In the genomic region with DNA sequence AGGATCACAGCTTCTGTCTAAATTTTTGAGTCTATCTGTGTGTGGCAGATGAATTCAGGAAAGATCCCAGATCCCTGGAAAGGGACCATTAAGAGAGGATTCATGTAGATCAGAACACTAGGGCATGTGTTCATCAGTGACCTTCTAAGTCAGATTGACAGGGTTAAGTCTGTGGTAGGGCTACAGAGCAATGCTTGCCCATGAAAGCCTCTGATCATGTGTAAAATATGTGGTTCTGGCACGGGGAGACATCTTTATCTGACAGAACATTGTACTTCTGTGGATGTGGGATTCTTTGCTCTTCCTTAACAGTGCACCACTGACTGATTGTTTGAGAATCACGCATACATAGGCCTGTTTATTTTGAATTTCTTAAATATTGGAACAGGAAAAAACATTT, we compare ENCODE assay signal across 18 cellular contexts. TPM values are rescaled to one million over a fixed set of nuclear protein-coding genes. Genes with fewer than 3 reads are reported as not detected.
A peak's percentile ranks its signal among the peaks of the same experiment; 100 is the strongest.
DNase-seq lines count a peak whose midpoint lies in the region; ATAC-seq and TF ChIP-seq lines count a peak whose summit lies in the region.
"Had no signal": no experiment of that assay in that cellular context is flagged by ENCODE, and none has a peak within 500 bp of the region (broad histone marks: within the 10 kb centered on the region; RNA-seq: fewer than 3 reads in every experiment).

No MANE protein-coding gene starts in this region.

- DNase-seq in activated naive CD4-positive, alpha-beta T cell treated with anti-CD3 and anti-CD28 coated beads for 36 hours: no peak
- DNase-seq in activated naive CD4-positive, alpha-beta T cell treated with Interleukin-2 at 50 U/mL for 16 hours: no peak
- DNase-seq in WTC11 (ENCODE audit: low spot score) (no peak), endothelial cell (ENCODE audit: low spot score) (no peak), GM20000 (ENCODE audit: low spot score) (no peak)
- DNase-seq: activated CD4-positive, CD25-positive, alpha-beta regulatory T cell treated with anti-CD3 and anti-CD28 coated beads, Interleukin-2, amount 50 U/mL, for 72 hours; GOT3; mesenchymal stem cell; NCI-H1105; NCI-H2171; nucleus accumbens; right cardiac atrium; RPMI8226 had no signal

- H3K27ac Mint-ChIP-seq in activated naive CD4-positive, alpha-beta T cell treated with anti-CD3 and anti-CD28 coated beads for 36 hours: peak overlapping the region; percentile 23
- H3K27ac Mint-ChIP-seq in WTC11 (peak overlapping the region; percentile 46; the same call in 1 of the 2 replicates), endothelial cell (ENCODE audit: unreplicated experiment) (no peak overlapping the region)
- peak overlapping the region; percentile 73 for H3K27ac Mint-ChIP-seq in stimulated activated memory B cell treated with anti-CD40 and anti-IgM and Interleukin-4, amounts not matched to agents 10 μg/mL and 1 μg/mL and 100 μg/mL, for 72 hours
- H3K27ac Mint-ChIP-seq: dendritic cell treated with granulocyte-macrophage colony-stimulating factor and Interleukin-4, amounts not matched to agents 40 ng/mL and 50 ng/mL, for 4 days had no signal

- TF ChIP-seq CTCF in WTC11 (IDR thresholded peaks at IDR 0.05): no peak
- TF ChIP-seq CTCF in endothelial cell (IDR thresholded peaks at IDR 0.05; ENCODE audit: unreplicated experiment): no peak
- no peak for TF ChIP-seq CTCF in GM20000 (IDR thresholded peaks at IDR 0.05; ENCODE audit: extremely low read depth, missing control alignments)

- intact Hi-C loops in activated naive CD4-positive, alpha-beta T cell treated with anti-CD3 and anti-CD28 coated beads for 36 hours (cut with micrococcal nuclease): loop anchor here (10.0 kb wide), 1 partner anchor 244 kb away; a partner anchor contains a TSS

- H3K4me3 Mint-ChIP-seq in activated naive CD4-positive, alpha-beta T cell treated with anti-CD3 and anti-CD28 coated beads for 36 hours: no peak overlapping the region
- H3K4me3 Mint-ChIP-seq in WTC11: peak overlapping the region; percentile 98
- H3K4me3 Mint-ChIP-seq in endothelial cell (ENCODE audit: unreplicated experiment): peak overlapping the region; percentile 37
- H3K4me3 Mint-ChIP-seq in stimulated activated memory B cell treated with anti-CD40 and anti-IgM and Interleukin-4, amounts not matched to agents 10 μg/mL and 1 μg/mL and 100 μg/mL, for 72 hours: peak overlapping the region; percentile 60
- H3K4me3 Mint-ChIP-seq: dendritic cell treated with granulocyte-macrophage colony-stimulating factor and Interleukin-4, amounts not matched to agents 40 ng/mL and 50 ng/mL, for 4 days had no signal

- CTCF ChIA-PET in activated naive CD4-positive, alpha-beta T cell treated with anti-CD3 and anti-CD28 coated beads for 36 hours (lab: Charles Lee): interaction anchor here (1.1 to 1.4 kb wide), 2 partner anchors 8 to 246 kb away, joined by 3 read pairs; no protein-coding TSS in a partner anchor
- CTCF ChIA-PET in WTC11 (lab: Charles Lee): interaction anchor here (0.5 kb wide), 1 partner anchor 39 kb away, joined by 3 read pairs; no protein-coding TSS in a partner anchor

- POLR2A ChIA-PET in WTC11 (lab: Charles Lee): no interaction called here

- no peak for ATAC-seq in WTC11
- no peak for ATAC-seq in stimulated activated memory B cell treated with anti-CD40 and anti-IgM and Interleukin-4, amounts not matched to agents 10 μg/mL and 1 μg/mL and 100 μg/mL, for 72 hours
- no peak for ATAC-seq in GM18858 (IDR thresholded peaks at IDR 0.05; ENCODE audit: unreplicated experiment)
- ATAC-seq in HG02610 (IDR thresholded peaks at IDR 0.05; ENCODE audit: unreplicated experiment): no peak
- ATAC-seq: GM12878, right cardiac atrium had no signal

- H3K27me3 Mint-ChIP-seq in activated naive CD4-positive, alpha-beta T cell treated with anti-CD3 and anti-CD28 coated beads for 36 hours (ENCODE audit: low read depth): no peaks in the 10 kb centered on the region
- H3K27me3 Mint-ChIP-seq in WTC11 (ENCODE audit: low read depth) (no peaks in the 10 kb centered on the region), endothelial cell (ENCODE audit: unreplicated experiment) (peaks cover 8% of the 10 kb centered on the region)
- no peaks in the 10 kb centered on the region for H3K27me3 Mint-ChIP-seq in stimulated activated memory B cell treated with anti-CD40 and anti-IgM and Interleukin-4, amounts not matched to agents 10 μg/mL and 1 μg/mL and 100 μg/mL, for 72 hours
- H3K27me3 Mint-ChIP-seq: dendritic cell treated with granulocyte-macrophage colony-stimulating factor and Interleukin-4, amounts not matched to agents 40 ng/mL and 50 ng/mL, for 4 days had no signal

- peaks cover 45% of the 10 kb centered on the region for H3K36me3 Mint-ChIP-seq in activated naive CD4-positive, alpha-beta T cell treated with anti-CD3 and anti-CD28 coated beads for 36 hours (ENCODE audit: low read depth)
- H3K36me3 Mint-ChIP-seq in WTC11 (peaks cover 15% of the 10 kb centered on the region), endothelial cell (ENCODE audit: low read depth, unreplicated experiment) (peaks cover 10% of the 10 kb centered on the region)
- peaks cover 34% of the 10 kb centered on the region for H3K36me3 Mint-ChIP-seq in stimulated activated memory B cell treated with anti-CD40 and anti-IgM and Interleukin-4, amounts not matched to agents 10 μg/mL and 1 μg/mL and 100 μg/mL, for 72 hours

- peaks cover 56% of the 10 kb centered on the region for H3K4me1 Mint-ChIP-seq in activated naive CD4-positive, alpha-beta T cell treated with anti-CD3 and anti-CD28 coated beads for 36 hours (ENCODE audit: low read depth)
- H3K4me1 Mint-ChIP-seq in WTC11 (peaks cover 19% of the 10 kb centered on the region), endothelial cell (ENCODE audit: unreplicated experiment) (peaks cover 15% of the 10 kb centered on the region)
- peaks cover 63% of the 10 kb centered on the region for H3K4me1 Mint-ChIP-seq in stimulated activated memory B cell treated with anti-CD40 and anti-IgM and Interleukin-4, amounts not matched to agents 10 μg/mL and 1 μg/mL and 100 μg/mL, for 72 hours

- peaks cover 20% of the 10 kb centered on the region for H3K9me3 Mint-ChIP-seq in activated naive CD4-positive, alpha-beta T cell treated with anti-CD3 and anti-CD28 coated beads for 36 hours
- no peaks in the 10 kb centered on the region for H3K9me3 Mint-ChIP-seq in WTC11
- no peaks in the 10 kb centered on the region for H3K9me3 Mint-ChIP-seq in endothelial cell (ENCODE audit: unreplicated experiment)
- H3K9me3 Mint-ChIP-seq in stimulated activated memory B cell treated with anti-CD40 and anti-IgM and Interleukin-4, amounts not matched to agents 10 μg/mL and 1 μg/mL and 100 μg/mL, for 72 hours: no peaks in the 10 kb centered on the region

TF ChIP-seq in WTC11, 78 proteins besides CTCF, POLR2A, EP300 and RAD21:
- TF ChIP-seq, protein P1, sequence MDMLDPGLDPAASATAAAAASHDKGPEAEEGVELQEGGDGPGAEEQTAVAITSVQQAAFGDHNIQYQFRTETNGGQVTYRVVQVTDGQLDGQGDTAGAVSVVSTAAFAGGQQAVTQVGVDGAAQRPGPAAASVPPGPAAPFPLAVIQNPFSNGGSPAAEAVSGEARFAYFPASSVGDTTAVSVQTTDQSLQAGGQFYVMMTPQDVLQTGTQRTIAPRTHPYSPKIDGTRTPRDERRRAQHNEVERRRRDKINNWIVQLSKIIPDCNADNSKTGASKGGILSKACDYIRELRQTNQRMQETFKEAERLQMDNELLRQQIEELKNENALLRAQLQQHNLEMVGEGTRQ (CRISPR knock-in tag; IDR thresholded peaks at IDR 0.05): no peak
- TF ChIP-seq, protein P2, sequence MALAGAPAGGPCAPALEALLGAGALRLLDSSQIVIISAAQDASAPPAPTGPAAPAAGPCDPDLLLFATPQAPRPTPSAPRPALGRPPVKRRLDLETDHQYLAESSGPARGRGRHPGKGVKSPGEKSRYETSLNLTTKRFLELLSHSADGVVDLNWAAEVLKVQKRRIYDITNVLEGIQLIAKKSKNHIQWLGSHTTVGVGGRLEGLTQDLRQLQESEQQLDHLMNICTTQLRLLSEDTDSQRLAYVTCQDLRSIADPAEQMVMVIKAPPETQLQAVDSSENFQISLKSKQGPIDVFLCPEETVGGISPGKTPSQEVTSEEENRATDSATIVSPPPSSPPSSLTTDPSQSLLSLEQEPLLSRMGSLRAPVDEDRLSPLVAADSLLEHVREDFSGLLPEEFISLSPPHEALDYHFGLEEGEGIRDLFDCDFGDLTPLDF (CRISPR knock-in tag; IDR thresholded peaks at IDR 0.05): no peak
- TF ChIP-seq, protein P3, sequence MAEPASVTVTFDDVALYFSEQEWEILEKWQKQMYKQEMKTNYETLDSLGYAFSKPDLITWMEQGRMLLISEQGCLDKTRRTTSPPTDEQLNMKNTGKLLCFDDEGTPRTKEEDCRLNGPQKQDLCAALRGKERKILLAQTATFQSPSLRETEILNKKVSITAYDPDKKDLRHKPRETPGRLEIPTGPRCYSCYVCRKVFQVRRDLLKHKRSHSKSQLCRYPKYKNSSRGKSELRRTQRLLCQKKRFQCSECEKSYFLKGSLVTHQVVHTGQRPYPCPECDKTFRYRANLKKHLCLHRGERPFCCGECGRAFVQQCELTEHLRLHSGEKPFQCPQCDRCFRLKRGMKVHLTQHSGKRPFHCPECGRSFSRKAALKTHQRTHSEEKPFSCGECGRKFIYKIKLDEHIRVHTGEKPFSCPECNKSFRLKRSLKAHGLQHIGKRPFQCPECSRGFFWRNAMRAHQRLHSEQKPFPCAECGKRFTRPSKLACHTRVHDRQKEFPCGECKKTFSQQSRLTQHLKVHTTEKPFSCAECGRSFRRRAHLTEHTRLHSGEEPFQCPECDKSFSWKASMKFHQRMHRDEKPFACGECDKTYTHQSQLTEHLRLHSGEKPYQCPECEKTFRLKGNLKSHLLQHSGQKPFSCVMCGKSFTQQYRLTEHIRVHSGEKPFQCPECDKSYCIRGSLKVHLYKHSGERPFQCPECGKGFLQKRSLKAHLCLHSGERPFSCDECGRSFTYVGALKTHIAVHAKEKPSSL (CRISPR knock-in tag; conservative IDR thresholded peaks at IDR 0.05): no peak
TF ChIP-seq in WTC11: peak in this region for 0.

RNA-seq across cellular contexts. Expression of a gene that starts 42.9 kb away (rescaled TPM):
- 10 to 100 TPM; 32.6 to 34.0 TPM for total RNA-seq in activated naive CD4-positive, alpha-beta T cell treated with anti-CD3 and anti-CD28 coated beads for 36 hours
- 15.7 to 20.8 TPM (median 17.9 TPM) in 3 replicates for total RNA-seq in WTC11 (2021)
- 19.9 TPM for total RNA-seq in endothelial cell (ENCODE audit: unreplicated experiment)

RNA-seq across cellular contexts. Expression of a gene that starts 45.8 kb away (rescaled TPM):
- total RNA-seq in activated naive CD4-positive, alpha-beta T cell treated with anti-CD3 and anti-CD28 coated beads for 36 hours: 1 to 10 TPM; 8.4 TPM
- total RNA-seq in WTC11 (2021) (5.7 to 6.6 TPM (median 6.6 TPM) in 3 replicates), endothelial cell (ENCODE audit: unreplicated experiment) (6.8 TPM)
